ENCODE assay signal across 11 cellular contexts in the genomic region with DNA sequence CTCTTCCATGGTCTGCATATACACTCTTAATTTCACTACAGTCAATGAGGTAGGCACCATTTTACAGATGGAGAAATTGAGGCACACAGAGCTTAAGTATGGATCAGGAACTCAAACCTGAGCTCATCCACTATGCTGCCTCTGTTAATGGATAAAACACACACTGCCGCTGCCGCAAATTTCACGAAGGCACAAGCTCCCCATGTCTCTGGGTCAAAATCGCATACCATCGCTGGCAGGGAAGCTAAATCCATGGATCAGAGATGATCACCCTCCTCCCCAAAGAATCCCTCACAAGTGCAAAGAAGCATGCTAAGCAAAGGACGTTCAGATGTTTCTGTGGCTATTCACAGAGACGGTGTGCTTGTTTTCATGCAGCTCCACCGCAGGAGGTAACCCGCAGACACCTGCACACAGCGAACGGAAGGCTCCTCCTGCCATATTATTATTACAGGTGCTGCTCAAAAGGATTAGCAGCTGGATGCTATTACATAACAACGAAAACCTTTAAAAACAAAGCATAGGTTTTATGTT.
DNase-seq lines count a peak whose midpoint lies in the region; ATAC-seq, FAIRE-seq and TF ChIP-seq lines count a peak whose summit lies in the region.
"Had no signal": no experiment of that assay in that cellular context is flagged by ENCODE, and none has a peak within 500 bp of the region (broad histone marks: within the 10 kb centered on the region; RNA-seq: fewer than 3 reads in every experiment).

No MANE protein-coding gene starts in this region.

- no peak overlapping the region for H3K9ac ChIP-seq in mesendoderm (ENCODE audit: low read length)

- no peak overlapping the region for H3K27ac Mint-ChIP-seq in stimulated activated naive CD8-positive, alpha-beta T cell treated with anti-CD3 and anti-CD28 coated beads, Interleukin-15, amount 100 ng/mL, for 72 hours

- no peak overlapping the region for H4K8ac ChIP-seq in mesendoderm (ENCODE audit: low read depth, low read length)

- no peak overlapping the region for H3K4me3 Mint-ChIP-seq in stimulated activated naive CD8-positive, alpha-beta T cell treated with anti-CD3 and anti-CD28 coated beads, Interleukin-15, amount 100 ng/mL, for 72 hours

- H3K27ac ChIP-seq in VCaP (peak overlapping the region; percentile 28), mesendoderm (ENCODE audit: low read depth, low read length) (no peak overlapping the region), small intestine (ENCODE audit: low read depth in 1 of 2, low read length in 1 of 2) (no peak overlapping the region)

- H3K4me1 Mint-ChIP-seq in stimulated activated naive CD8-positive, alpha-beta T cell treated with anti-CD3 and anti-CD28 coated beads, Interleukin-15, amount 100 ng/mL, for 72 hours, result peaks cover 69% of the 10 kb centered on the region

- no peak overlapping the region for H3K56ac ChIP-seq in mesendoderm (ENCODE audit: low read length)

- H3K36me3 ChIP-seq in mesendoderm (ENCODE audit: control insufficient read depth, insufficient read depth, low read length) (no peaks in the 10 kb centered on the region), small intestine (ENCODE audit: control insufficient read depth in 2 of 2, insufficient read depth in 2 of 2, low read length in 2 of 2) (no peaks in the 10 kb centered on the region)

- no peak overlapping the region for H3K4me3 ChIP-seq in mesendoderm (ENCODE audit: low read length)
- no peak overlapping the region for H3K4me3 ChIP-seq in small intestine (ENCODE audit: low read depth in 1 of 2, low read length in 2 of 2)

- no peaks in the 10 kb centered on the region for H3K79me2 ChIP-seq in mesendoderm (ENCODE audit: control insufficient read depth, insufficient read depth, low read length)

- no peak overlapping the region for H2BK15ac ChIP-seq in mesendoderm (replicated peaks; ENCODE audit: low read depth)

- no peak overlapping the region for H3K4me2 ChIP-seq in mesendoderm (ENCODE audit: low read length)

- DNase-seq in NCI-H2196 (lab: John Stamatoyannopoulos, UW; ENCODE audit: unreplicated experiment) (peak; percentile 18), NCI-H2196 treated with DMSO at 0.1 percent for 48 hours (lab: John Stamatoyannopoulos, UW; ENCODE audit: unreplicated experiment) (no peak), NCI-H2081 treated with DMSO at 0.1 percent for 48 hours (lab: John Stamatoyannopoulos, UW) (peak; percentile 56), mesendoderm (peak; percentile 77), small intestine (no peak)
- DNase-seq in stimulated activated naive CD8-positive, alpha-beta T cell treated with anti-CD3 and anti-CD28 coated beads, Interleukin-15, amount 100 ng/mL, for 72 hours, result no peak
- DNase-seq: naive thymus-derived CD4-positive, alpha-beta T cell; NCI-H1694 had no signal

- WGBS in mesendoderm (ENCODE audit: extremely low coverage, insufficient coverage, low lambda C conversion rate), result no CpG with 5 or more reads among the region's 12 CpGs
- 86 to 94% (median 91%) methylated on average over 12 of the region's 12 CpGs for WGBS in small intestine, 3 donors

- H3K9me3 ChIP-seq in small intestine (ENCODE audit: control insufficient read depth, low read depth), result no peaks in the 10 kb centered on the region

- H3K23ac ChIP-seq in mesendoderm (ENCODE audit: low read length), result no peak overlapping the region

- ATAC-seq in stimulated activated naive CD8-positive, alpha-beta T cell treated with anti-CD3 and anti-CD28 coated beads, Interleukin-15, amount 100 ng/mL, for 72 hours, result no peak
- ATAC-seq in esophagus mucosa, result no peak
- ATAC-seq: naive thymus-derived CD4-positive, alpha-beta T cell had no signal

- no peak for TF ChIP-seq CTCF in VCaP (conservative IDR thresholded peaks at IDR 0.05)

- H2BK5ac ChIP-seq in mesendoderm (ENCODE audit: low read length), result no peak overlapping the region

- H2BK120ac ChIP-seq in mesendoderm (ENCODE audit: low read depth, low read length), result no peak overlapping the region

- FAIRE-seq in small intestine (lab: Jason Lieb, UNC), result no peak
- FAIRE-seq: A204.1 had no signal

- H3K27me3 ChIP-seq in mesendoderm (ENCODE audit: insufficient read depth, low read length, poor library complexity) (no peaks in the 10 kb centered on the region), small intestine (ENCODE audit: control insufficient read depth in 2 of 2, insufficient read depth in 2 of 2, low read length in 2 of 2) (no peaks in the 10 kb centered on the region)

- H4K5ac ChIP-seq in mesendoderm (ENCODE audit: low read length), result no peak overlapping the region

- no peaks in the 10 kb centered on the region for H3K9me3 Mint-ChIP-seq in stimulated activated naive CD8-positive, alpha-beta T cell treated with anti-CD3 and anti-CD28 coated beads, Interleukin-15, amount 100 ng/mL, for 72 hours
- H3K9me3 Mint-ChIP-seq: naive thymus-derived CD4-positive, alpha-beta T cell had no signal

- H3K18ac ChIP-seq in mesendoderm (ENCODE audit: low read length), result no peak overlapping the region

- no peaks in the 10 kb centered on the region for H3K4me1 ChIP-seq in mesendoderm (ENCODE audit: control insufficient read depth, low read depth, low read length)
- H3K4me1 ChIP-seq in small intestine (ENCODE audit: control insufficient read depth in 2 of 2, insufficient read depth in 1 of 2, low read depth in 1 of 2, low read length in 1 of 2), result peaks cover 0 to 7% of the 10 kb centered on the region in 2 donors

- no peak overlapping the region for H2AK5ac ChIP-seq in mesendoderm (ENCODE audit: low read length)

- no peak overlapping the region for H3K4ac ChIP-seq in mesendoderm (ENCODE audit: low read depth, low read length)

- no peaks in the 10 kb centered on the region for H3K79me1 ChIP-seq in mesendoderm (ENCODE audit: low read length)

- no peaks in the 10 kb centered on the region for H3K27me3 Mint-ChIP-seq in stimulated activated naive CD8-positive, alpha-beta T cell treated with anti-CD3 and anti-CD28 coated beads, Interleukin-15, amount 100 ng/mL, for 72 hours
- H3K27me3 Mint-ChIP-seq: naive thymus-derived CD4-positive, alpha-beta T cell had no signal

Comparison
In these comparisons a context has a peak if more than half of its experiments do, and no peak if none do; other contexts are left out.
1. DNase-seq: peak in NCI-H2196 (single experiment), NCI-H2081 treated with DMSO at 0.1 percent for 48 hours (single experiment) and mesendoderm (single experiment); none in NCI-H2196 treated with DMSO at 0.1 percent for 48 hours (single experiment), stimulated activated naive CD8-positive, alpha-beta T cell treated with anti-CD3 and anti-CD28 coated beads, Interleukin-15, amount 100 ng/mL, for 72 hours (0 of 2) and small intestine (single experiment).